ENCODE assay signal across 1 cellular context in the genomic region with DNA sequence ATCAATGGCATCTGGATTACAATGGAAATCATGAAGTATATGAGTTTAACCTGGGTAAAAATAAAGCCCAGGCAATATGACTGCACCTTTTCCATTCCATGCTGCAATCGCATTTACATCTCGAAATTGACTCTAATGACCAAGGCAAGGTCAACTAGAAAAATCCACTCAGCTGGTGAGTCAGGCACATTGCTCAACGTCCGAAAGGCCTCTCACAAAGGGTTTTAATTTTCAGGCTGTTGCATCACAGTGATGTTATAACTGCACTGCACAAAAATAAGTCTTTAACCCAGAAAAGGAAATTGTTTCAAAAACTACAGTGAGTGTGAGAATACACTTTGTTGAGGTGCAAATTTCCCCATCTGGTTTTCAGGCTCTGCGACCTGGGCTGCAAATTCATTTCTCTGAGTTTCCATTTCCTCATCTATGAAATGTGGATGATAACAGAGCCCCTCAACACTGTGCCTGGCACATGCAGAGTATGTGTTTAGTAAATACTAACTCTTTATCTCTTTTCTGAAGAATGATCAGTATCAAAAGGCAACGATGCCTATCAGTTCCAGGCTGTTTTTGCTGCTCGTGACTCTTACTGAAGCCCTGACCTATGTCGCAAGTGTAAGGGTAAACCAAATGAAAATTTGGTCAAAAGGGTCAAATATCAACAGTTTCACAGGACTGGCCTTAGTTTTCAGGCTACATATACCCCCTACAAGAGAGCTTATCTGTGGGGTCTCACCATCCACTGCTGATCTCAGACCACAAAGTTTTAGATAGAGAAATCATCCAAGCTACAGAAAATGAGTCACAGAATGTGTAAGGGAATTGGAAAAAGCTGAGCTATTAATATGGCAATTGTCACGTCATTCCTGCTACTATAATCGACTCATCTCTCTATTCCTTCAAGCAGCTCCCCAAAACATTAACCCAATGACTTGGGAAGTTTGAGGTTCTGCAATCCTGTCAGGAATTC.
TF ChIP-seq lines count a peak whose summit lies in the region.

No MANE protein-coding gene starts in this region.

TF ChIP-seq in SK-N-SH, 30 proteins besides CTCF, POLR2A, EP300 and RAD21 (continued from another document):
- peak; percentile 13; the same call in 1 of the 2 replicates for TF ChIP-seq POLR2AphosphoS5 (IDR thresholded peaks at IDR 0.05; ENCODE audit: low read depth, low read length)
- TF ChIP-seq, protein P1, sequence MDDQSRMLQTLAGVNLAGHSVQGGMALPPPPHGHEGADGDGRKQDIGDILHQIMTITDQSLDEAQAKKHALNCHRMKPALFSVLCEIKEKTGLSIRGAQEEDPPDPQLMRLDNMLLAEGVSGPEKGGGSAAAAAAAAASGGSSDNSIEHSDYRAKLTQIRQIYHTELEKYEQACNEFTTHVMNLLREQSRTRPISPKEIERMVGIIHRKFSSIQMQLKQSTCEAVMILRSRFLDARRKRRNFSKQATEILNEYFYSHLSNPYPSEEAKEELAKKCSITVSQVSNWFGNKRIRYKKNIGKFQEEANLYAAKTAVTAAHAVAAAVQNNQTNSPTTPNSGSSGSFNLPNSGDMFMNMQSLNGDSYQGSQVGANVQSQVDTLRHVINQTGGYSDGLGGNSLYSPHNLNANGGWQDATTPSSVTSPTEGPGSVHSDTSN (IDR thresholded peaks at IDR 0.05) = peak; percentile 71
TF ChIP-seq in SK-N-SH: peak in this region for 9.
